Comparison of ENCODE assay signal across 10 cellular contexts in the genomic region with DNA sequence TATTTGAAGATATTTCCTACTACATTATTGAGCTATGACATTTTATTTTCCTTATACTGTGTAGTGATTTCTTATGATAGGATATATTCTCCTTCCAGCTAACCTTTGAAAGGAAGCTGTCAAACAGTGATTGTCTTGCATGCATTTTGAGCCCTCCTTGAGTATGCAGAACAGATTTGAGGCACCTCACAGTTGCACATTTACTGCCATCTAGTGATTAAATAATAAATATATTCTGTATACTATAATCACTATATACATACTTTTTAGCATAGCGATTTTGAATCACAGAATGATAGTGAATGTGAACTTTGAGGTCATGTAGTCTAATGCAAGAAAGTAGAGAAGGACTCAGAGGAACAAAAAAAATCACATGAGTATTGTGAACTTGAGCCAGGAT.
DNase-seq lines count a peak whose midpoint lies in the region; ATAC-seq, FAIRE-seq and TF ChIP-seq lines count a peak whose summit lies in the region.
"Had no signal": no experiment of that assay in that cellular context is flagged by ENCODE, and none has a peak within 500 bp of the region (broad histone marks: within the 10 kb centered on the region; RNA-seq: fewer than 3 reads in every experiment).

No MANE protein-coding gene starts in this region.

- peak; percentile 2 for DNase-seq in KBM-7
- peak; percentile 32 for DNase-seq in NCI-H345 treated with DMSO at 0.1 percent for 48 hours (lab: John Stamatoyannopoulos, UW; ENCODE audit: unreplicated experiment)
- peak; percentile 20 for DNase-seq in cerebellar cortex (ENCODE audit: low spot score)
- peak; percentile 28 for DNase-seq in pons (ENCODE audit: low spot score)
- DNase-seq in GM12891 (ENCODE audit: insufficient read length, low spot score) = no peak
- DNase-seq: activated CD4-positive, CD25-positive, alpha-beta regulatory T cell treated with anti-CD3 and anti-CD28 coated beads, Interleukin-2, amount 50 U/mL, for 72 hours; body of pancreas had no signal

- FAIRE-seq in GM12891 (lab: Jason Lieb, UNC) = no peak
- FAIRE-seq: K562 had no signal

- ATAC-seq in GM18861 (IDR thresholded peaks at IDR 0.05; ENCODE audit: unreplicated experiment) = no peak
- ATAC-seq in HG03159 (IDR thresholded peaks at IDR 0.05; ENCODE audit: unreplicated experiment) = no peak
- ATAC-seq: body of pancreas, K562 had no signal

- in situ Hi-C loops in KBM-7 (cut with MboI; ENCODE audit: low pct_unique_long_range_greater_than_20kb, low sequenced_read_pairs) = no loop called here

- TF ChIP-seq POLR2A in GM12891 (IDR thresholded peaks at IDR 0.05; ENCODE audit: low read depth, low read length) = no peak

TF ChIP-seq in GM12891, 5 proteins besides CTCF, POLR2A, EP300 and RAD21:
- TF ChIP-seq SPI1 (IDR thresholded peaks at IDR 0.05; ENCODE audit: low read depth, low read length) (no peak), POU2F2 (IDR thresholded peaks at IDR 0.05; ENCODE audit: low read depth, low read length) (no peak), PAX5 (IDR thresholded peaks at IDR 0.05; ENCODE audit: insufficient read depth, low read length, severe bottlenecking) (no peak), TAF1 (IDR thresholded peaks at IDR 0.05; ENCODE audit: low read depth, low read length) (no peak), POLR2AphosphoS5 (IDR thresholded peaks at IDR 0.05; ENCODE audit: low read depth, low read length) (no peak)
TF ChIP-seq in GM12891: peak in this region for 0.
